Comparison of ENCODE assay signal across 7 cellular contexts in the genomic region with DNA sequence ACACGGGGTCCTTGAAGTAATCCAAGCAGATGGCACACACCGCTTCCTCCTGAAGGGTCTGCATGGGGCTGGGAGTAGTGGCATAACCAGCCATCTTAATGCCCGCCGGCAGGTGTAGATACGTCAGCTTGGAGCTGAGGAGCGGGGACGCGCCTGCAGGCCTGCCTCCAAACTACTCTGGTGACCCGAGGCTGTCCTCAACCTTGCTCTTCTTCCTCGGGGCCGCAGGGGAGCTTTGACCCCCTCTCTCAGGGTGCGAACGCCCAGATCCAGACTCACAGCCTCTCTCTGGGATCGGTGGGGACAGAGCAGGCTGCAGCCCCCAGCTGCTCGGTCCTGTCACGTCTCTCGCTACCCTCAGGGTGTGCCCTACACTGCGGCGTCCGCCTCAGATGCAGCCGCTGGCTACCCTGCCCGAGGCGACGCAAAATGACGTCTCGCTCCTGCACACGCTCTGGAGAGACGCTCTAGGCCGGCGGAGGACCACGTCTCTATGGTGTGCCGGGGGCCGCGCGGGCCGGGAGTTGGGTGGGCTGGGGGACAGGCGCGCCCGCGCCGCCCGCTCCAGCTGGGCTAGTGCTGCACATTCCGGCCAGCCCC. TPM values are rescaled to one million over a fixed set of nuclear protein-coding genes. Genes with fewer than 3 reads are reported as not detected.
DNase-seq lines count a peak whose midpoint lies in the region; ATAC-seq and TF ChIP-seq lines count a peak whose summit lies in the region.

A gene (minus strand): TSS at position 424 of the 600 bp plus-strand sequence. CDS start 330 bp downstream, at position 94.

- ATAC-seq in GM19035 (IDR thresholded peaks at IDR 0.05; ENCODE audit: unreplicated experiment) = peak; percentile 78
- peak; percentile 82 for ATAC-seq in HG03196 (IDR thresholded peaks at IDR 0.05; ENCODE audit: unreplicated experiment)
- peak; percentile 88 for ATAC-seq in left lobe of liver

- TF ChIP-seq CTCF in VCaP (conservative IDR thresholded peaks at IDR 0.05) = peak; percentile 31; the same call in 1 of the 2 replicates

- peak within 1 kb of the TSS; percentile 99 for H3K27ac ChIP-seq in VCaP

- DNase-seq in cerebellum (ENCODE audit: low spot score) (peak; percentile 92), left lobe of liver (ENCODE audit: low spot score) (peak; percentile 94), T1000 (lab: John Stamatoyannopoulos, UW) (no peak)
- DNase-seq in stimulated activated CD4-positive, alpha-beta T cell treated with anti-CD3 and anti-CD28 coated beads, Interleukin-4, amount 100 ng/mL, for 1 hour = peak; percentile 91

RNA-seq across cellular contexts. Expression of the gene that starts here (rescaled TPM):
- total RNA-seq in cerebellum (19.9 TPM), left lobe of liver (6.0 TPM)
